Comparison of ENCODE assay signal across 8 cellular contexts in the genomic region with DNA sequence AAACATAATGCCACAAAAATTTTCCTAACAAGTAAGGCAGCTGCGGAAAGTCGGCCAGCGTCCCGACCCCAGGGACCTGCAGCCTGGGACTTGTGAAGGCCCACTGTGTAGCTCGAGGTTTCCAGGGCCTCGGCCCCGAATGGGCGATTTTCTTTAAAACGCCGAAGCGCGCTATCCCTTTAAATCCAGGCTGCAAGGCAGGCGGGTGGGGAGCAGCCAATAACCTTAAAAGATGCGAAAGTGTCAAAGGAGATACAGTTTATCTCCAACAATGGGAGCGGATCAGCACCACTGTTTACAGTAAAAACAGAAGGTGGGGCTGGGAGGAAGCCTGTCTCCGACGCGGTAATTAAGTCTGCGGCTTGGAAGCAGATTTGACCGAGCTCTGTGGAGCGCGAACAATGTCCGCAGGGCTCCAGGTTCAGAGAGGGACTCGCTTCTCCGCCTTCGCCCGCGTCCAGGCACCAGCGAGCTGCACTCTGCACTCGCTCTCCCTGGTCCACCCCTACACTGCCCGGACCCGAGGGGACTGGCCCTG. TPM values are rescaled to one million over a fixed set of nuclear protein-coding genes. Genes with fewer than 3 reads are reported as not detected.
DNase-seq lines count a peak whose midpoint lies in the region; ATAC-seq and TF ChIP-seq lines count a peak whose summit lies in the region.

No MANE protein-coding gene starts in this region.

- intact Hi-C loops in activated CD8-positive, alpha-beta T cell treated with anti-CD3 and anti-CD28 coated beads for 36 hours (cut with micrococcal nuclease), result loop anchor here (5.0 kb wide), 1 partner anchor 77 kb away; no protein-coding TSS in a partner anchor

- peaks cover 70% of the 10 kb centered on the region for H3K27me3 Mint-ChIP-seq in activated naive CD4-positive, alpha-beta T cell treated with anti-CD3 and anti-CD28 coated beads, Interleukin-2, amount 10 ng/mL, durations not matched to agents 7 days and 5 days
- H3K27me3 Mint-ChIP-seq in activated CD8-positive, alpha-beta T cell treated with anti-CD3 and anti-CD28 coated beads for 36 hours, result peaks cover 12% of the 10 kb centered on the region
- H3K27me3 Mint-ChIP-seq in neural crest cell (ENCODE audit: low read depth), result peaks cover 2% of the 10 kb centered on the region

- H3K4me1 Mint-ChIP-seq in activated naive CD4-positive, alpha-beta T cell treated with anti-CD3 and anti-CD28 coated beads, Interleukin-2, amount 10 ng/mL, durations not matched to agents 7 days and 5 days, result peaks cover 39% of the 10 kb centered on the region
- H3K4me1 Mint-ChIP-seq in activated CD8-positive, alpha-beta T cell treated with anti-CD3 and anti-CD28 coated beads for 36 hours (ENCODE audit: low read depth), result peaks cover 46% of the 10 kb centered on the region
- H3K4me1 Mint-ChIP-seq in neural crest cell, result peaks cover 49% of the 10 kb centered on the region

- no peak for TF ChIP-seq CTCF in activated CD8-positive, alpha-beta T cell treated with anti-CD3 and anti-CD28 coated beads for 36 hours (IDR thresholded peaks at IDR 0.05)
- TF ChIP-seq CTCF in foreskin fibroblast (IDR thresholded peaks at IDR 0.05; ENCODE audit: low read depth, low read length) (no peak), neural crest cell (conservative IDR thresholded peaks at IDR 0.05) (no peak)

- H3K27ac Mint-ChIP-seq in activated naive CD4-positive, alpha-beta T cell treated with anti-CD3 and anti-CD28 coated beads, Interleukin-2, amount 10 ng/mL, durations not matched to agents 7 days and 5 days, result peak overlapping the region; percentile 83
- no peak overlapping the region for H3K27ac Mint-ChIP-seq in activated CD8-positive, alpha-beta T cell treated with anti-CD3 and anti-CD28 coated beads for 36 hours
- H3K27ac Mint-ChIP-seq in neural crest cell (ENCODE audit: unreplicated experiment), result peak overlapping the region; percentile 28

- POLR2A ChIA-PET in activated CD8-positive, alpha-beta T cell treated with anti-CD3 and anti-CD28 coated beads for 36 hours (lab: Charles Lee), result interaction anchor here (1.0 kb wide), 2 partner anchors 35 to 631 kb away, joined by 3 read pairs; a partner anchor contains a TSS

- peak overlapping the region; percentile 78 for H3K4me3 Mint-ChIP-seq in activated naive CD4-positive, alpha-beta T cell treated with anti-CD3 and anti-CD28 coated beads, Interleukin-2, amount 10 ng/mL, durations not matched to agents 7 days and 5 days
- H3K4me3 Mint-ChIP-seq in activated CD8-positive, alpha-beta T cell treated with anti-CD3 and anti-CD28 coated beads for 36 hours, result peak overlapping the region; percentile 58
- H3K4me3 Mint-ChIP-seq in neural crest cell, result peak overlapping the region; percentile 94

- H3K4me3 ChIP-seq in foreskin fibroblast (ENCODE audit: low read depth in 1 of 2, low read length in 2 of 2), result peak overlapping the region; percentile 65 to 85

- no peak for DNase-seq in activated naive CD4-positive, alpha-beta T cell treated with anti-CD3 and anti-CD28 coated beads, Interleukin-2, amount 10 ng/mL, durations not matched to agents 7 days and 5 days
- DNase-seq in activated naive CD4-positive, alpha-beta T cell treated with anti-CD3 and anti-CD28 coated beads, Interleukin-2, amount 50 U/mL, for 16 hours, result no peak
- DNase-seq in NCI-H1105 (lab: John Stamatoyannopoulos, UW) (peak; percentile 27), foreskin fibroblast (peak in 1 of 2 donors; percentile 63), neural crest cell (ENCODE audit: low read depth, low spot score) (no peak)
- DNase-seq in activated CD8-positive, alpha-beta T cell treated with anti-CD3 and anti-CD28 coated beads for 36 hours, result peak; percentile 15

- peaks cover 6% of the 10 kb centered on the region for H3K36me3 Mint-ChIP-seq in activated naive CD4-positive, alpha-beta T cell treated with anti-CD3 and anti-CD28 coated beads, Interleukin-2, amount 10 ng/mL, durations not matched to agents 7 days and 5 days
- peaks cover 4% of the 10 kb centered on the region for H3K36me3 Mint-ChIP-seq in activated CD8-positive, alpha-beta T cell treated with anti-CD3 and anti-CD28 coated beads for 36 hours (ENCODE audit: low read depth)
- H3K36me3 Mint-ChIP-seq in neural crest cell (ENCODE audit: low read depth), result peaks cover 3% of the 10 kb centered on the region

- no peak for ATAC-seq in activated CD8-positive, alpha-beta T cell treated with anti-CD3 and anti-CD28 coated beads for 36 hours
- ATAC-seq in GM19397 (IDR thresholded peaks at IDR 0.05; ENCODE audit: unreplicated experiment), result no peak
- no peak for ATAC-seq in HG03378 (IDR thresholded peaks at IDR 0.05; ENCODE audit: unreplicated experiment)

- H3K9me3 Mint-ChIP-seq in activated naive CD4-positive, alpha-beta T cell treated with anti-CD3 and anti-CD28 coated beads, Interleukin-2, amount 10 ng/mL, durations not matched to agents 7 days and 5 days, result no peaks in the 10 kb centered on the region
- no peaks in the 10 kb centered on the region for H3K9me3 Mint-ChIP-seq in activated CD8-positive, alpha-beta T cell treated with anti-CD3 and anti-CD28 coated beads for 36 hours
- H3K9me3 Mint-ChIP-seq in neural crest cell, result no peaks in the 10 kb centered on the region

- CTCF ChIA-PET in activated naive CD4-positive, alpha-beta T cell treated with anti-CD3 and anti-CD28 coated beads, Interleukin-2, amount 10 ng/mL, durations not matched to agents 7 days and 5 days (lab: Charles Lee), result interaction anchor here (0.8 to 1.8 kb wide), 3 partner anchors 22 to 166 kb away, joined by 3 to 7 read pairs (median 4); no protein-coding TSS in a partner anchor
- CTCF ChIA-PET in activated CD8-positive, alpha-beta T cell treated with anti-CD3 and anti-CD28 coated beads for 36 hours (lab: Charles Lee), result interaction anchor here (0.6 to 1.9 kb wide), 7 partner anchors 9 to 372 kb away, joined by 3 to 4 read pairs (median 3); no protein-coding TSS in a partner anchor

RNA-seq across cellular contexts. Expression of a gene that starts 1.6 kb away (rescaled TPM):
- 1 to 10 TPM; 4.4 TPM for total RNA-seq in activated CD8-positive, alpha-beta T cell treated with anti-CD3 and anti-CD28 coated beads for 36 hours
- total RNA-seq in neural crest cell, result 33.8 and 34.3 TPM in 2 replicates

Comparison
In these comparisons a context has a peak if more than half of its experiments do, and no peak if none do; other contexts are left out.
1. DNase-seq: peak in NCI-H1105 (single experiment) and activated CD8-positive, alpha-beta T cell treated with anti-CD3 and anti-CD28 coated beads for 36 hours (single experiment); none in activated naive CD4-positive, alpha-beta T cell treated with anti-CD3 and anti-CD28 coated beads, Interleukin-2, amount 10 ng/mL, durations not matched to agents 7 days and 5 days (single experiment), activated naive CD4-positive, alpha-beta T cell treated with anti-CD3 and anti-CD28 coated beads, Interleukin-2, amount 50 U/mL, for 16 hours (single experiment) and neural crest cell (single experiment).
2. Peak in every context shown above with its lines, with median percentiles within 50 percentile points of each other: H3K4me3 Mint-ChIP-seq.